In genomic region chr18:42222557-42222956, GRCh38 we compare ENCODE assay signal across 11 cellular contexts.
"Had no signal": no experiment of that assay in that cellular context is flagged by ENCODE, and none has a peak within 500 bp of the region (broad histone marks: within the 10 kb centered on the region; RNA-seq: fewer than 3 reads in every experiment).

No MANE protein-coding gene starts in this region.

- H3K27ac ChIP-seq: GM23248 had no signal

- H3K4me1 ChIP-seq: HAP-1 had no signal

- H3K4me3 ChIP-seq: GM23248, GM23338, HAP-1 had no signal

- ATAC-seq: GM23338, HCT116 had no signal

- H3K9ac ChIP-seq: GM23248 had no signal

- DNase-seq: GM23248, GOT3, H7, H9, HCEC 1CT, HFFc6 had no signal

- H3K4me2 ChIP-seq: GM23338 had no signal

- H3K36me3 ChIP-seq: HAP-1 had no signal

- FAIRE-seq: H1, H54 had no signal

- H2AFZ ChIP-seq: GM23248, GM23338 had no signal

- H3K9me3 ChIP-seq: HAP-1 had no signal
